Comparison of ENCODE assay signal across 8 cellular contexts in genomic region chr4:54384563-54384962, GRCh38.
DNase-seq lines count a peak whose midpoint lies in the region; ATAC-seq and TF ChIP-seq lines count a peak whose summit lies in the region.

No MANE protein-coding gene starts in this region.

- ATAC-seq in esophagus mucosa, result peak; percentile 57
- no peak for ATAC-seq in psoas muscle
- ATAC-seq in GM19324 (IDR thresholded peaks at IDR 0.05; ENCODE audit: low FRiP score, unreplicated experiment), result no peak

- H3F3A ChIP-seq in GM23248 (ENCODE audit: insufficient read depth), result no peaks in the 10 kb centered on the region

- H3K9me3 ChIP-seq in GM23248 (ENCODE audit: low read depth) (no peaks in the 10 kb centered on the region), psoas muscle (no peaks in the 10 kb centered on the region)

- DNase-seq in AG09319 (ENCODE audit: extremely low read depth, low read depth) (no peak), GM23248 (peak; percentile 69), OCI-M1 (lab: John Stamatoyannopoulos, UW) (peak; percentile 78), psoas muscle (no peak), D341Med (ENCODE audit: low spot score) (no peak), iPS-NIHi7 (ENCODE audit: extremely low spot score) (no peak)

- H4K20me1 ChIP-seq in GM23248 (ENCODE audit: insufficient read depth), result no peaks in the 10 kb centered on the region

- in situ Hi-C loops in GM23248 (cut with MboI), result no loop called here

- intact Hi-C loops in psoas muscle (cut with DNase I), result no loop called here

- no peak overlapping the region for H3K27ac ChIP-seq in GM23248
- no peak overlapping the region for H3K27ac ChIP-seq in psoas muscle

- H2AFZ ChIP-seq in GM23248, result peak overlapping the region; percentile 43; the same call in 1 of the 2 replicates

- H3K4me1 ChIP-seq in GM23248 (ENCODE audit: insufficient read depth), result no peaks in the 10 kb centered on the region
- no peaks in the 10 kb centered on the region for H3K4me1 ChIP-seq in psoas muscle

- H3K9me2 ChIP-seq in GM23248 (ENCODE audit: insufficient read depth), result no peaks in the 10 kb centered on the region

- TF ChIP-seq CTCF in AG09319 (IDR thresholded peaks at IDR 0.05; ENCODE audit: low read depth, low read length), result peak; percentile 43
- peak; percentile 33 for TF ChIP-seq CTCF in psoas muscle (IDR thresholded peaks at IDR 0.05)

- H3K27me3 ChIP-seq in GM23248 (replicated peaks; ENCODE audit: insufficient read depth) (no peaks in the 10 kb centered on the region), psoas muscle (ENCODE audit: insufficient read depth in 3 of 3, low read length in 2 of 3) (no peaks in the 10 kb centered on the region)

- H3K79me2 ChIP-seq in GM23248 (ENCODE audit: insufficient read depth), result no peaks in the 10 kb centered on the region

- H3K4me3 ChIP-seq in GM23248 (no peak overlapping the region), psoas muscle (no peak overlapping the region)

- no peak overlapping the region for H3K4me2 ChIP-seq in GM23248 (ENCODE audit: unreplicated experiment)

- H3K36me3 ChIP-seq in GM23248 (ENCODE audit: low read depth), result no peaks in the 10 kb centered on the region
- H3K36me3 ChIP-seq in psoas muscle (ENCODE audit: insufficient read depth in 1 of 2, low read depth in 1 of 2), result no peaks in the 10 kb centered on the region

- no peak overlapping the region for H3K9ac ChIP-seq in GM23248

- WGBS in GM23248 (ENCODE audit: low coverage in 1 of 2, low lambda C conversion rate in 2 of 2, missing lambda C conversion rate in 2 of 2), 2 experiments, result 18 to 21% methylated on average over 6 of the region's 6 CpGs
- WGBS in psoas muscle, 3 donors, result 42 to 51% (median 46%) methylated on average over 6 of the region's 6 CpGs

Comparison
In these comparisons a context has a peak if more than half of its experiments do, and no peak if none do; other contexts are left out.
1. DNase-seq: peak in GM23248 (single experiment) and OCI-M1 (single experiment); none in AG09319 (single experiment), psoas muscle (0 of 2), D341Med (single experiment) and iPS-NIHi7 (single experiment).